ENCODE assay signal across 21 cellular contexts in the genomic region with DNA sequence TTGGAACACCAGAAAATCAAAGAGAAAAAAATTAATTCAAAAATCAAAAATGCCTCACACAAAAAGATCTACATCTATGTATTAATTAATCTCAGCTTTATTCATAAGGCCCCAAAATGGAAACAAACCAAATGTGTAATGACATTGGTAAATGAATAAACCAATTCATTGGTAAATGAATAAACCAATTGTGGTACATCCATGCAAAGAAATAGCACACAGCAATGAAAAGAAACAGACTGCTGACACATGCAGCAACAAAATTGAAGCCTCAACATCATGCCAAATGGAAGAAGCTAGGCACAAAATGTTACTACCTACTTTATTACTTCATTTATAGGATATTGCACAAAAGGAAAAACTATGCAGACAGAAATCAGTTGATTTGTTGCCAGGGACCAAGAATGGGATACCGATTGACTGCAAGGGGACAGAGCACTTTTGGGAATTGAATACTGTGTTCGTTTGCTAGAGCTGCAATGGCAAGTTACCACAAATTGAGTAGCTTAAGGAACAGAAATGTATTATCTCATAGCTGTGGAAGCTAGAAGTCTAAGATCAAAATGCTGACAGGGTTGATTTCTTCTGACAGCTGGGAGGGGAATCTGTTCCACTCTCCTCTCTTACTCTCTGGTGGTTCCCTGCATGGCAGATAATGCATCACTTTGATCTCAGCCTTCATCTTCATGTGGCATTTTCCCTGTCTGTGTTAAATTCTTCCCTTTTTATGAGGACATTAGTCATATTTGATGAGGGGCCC.
"Had no signal": no experiment of that assay in that cellular context is flagged by ENCODE, and none has a peak within 500 bp of the region (broad histone marks: within the 10 kb centered on the region; RNA-seq: fewer than 3 reads in every experiment).

No MANE protein-coding gene starts in this region.

- ATAC-seq: gastrocnemius medialis; left ventricle myocardium superior; lower lobe of right lung; naive thymus-derived CD4-positive, alpha-beta T cell; sciatic nerve; stimulated activated naive CD8-positive, alpha-beta T cell treated with anti-CD3 and anti-CD28 coated beads, Interleukin-15, amount 100 ng/mL, for 72 hours had no signal

- H3K4me1 Mint-ChIP-seq: memory B cell; naive thymus-derived CD4-positive, alpha-beta T cell; nephron; stimulated activated naive CD8-positive, alpha-beta T cell treated with anti-CD3 and anti-CD28 coated beads, Interleukin-15, amount 100 ng/mL, for 72 hours had no signal

- H3K36me3 ChIP-seq: gastrocnemius medialis, lower lobe of right lung, neural progenitor cell, suprapubic skin, transverse colon had no signal

- H3K27me3 ChIP-seq: dorsolateral prefrontal cortex, gastrocnemius medialis, neural progenitor cell, suprapubic skin, transverse colon had no signal

- H3K27ac Mint-ChIP-seq: memory B cell; naive thymus-derived CD4-positive, alpha-beta T cell; nephron; neural progenitor cell; progenitor cell of endocrine pancreas; stimulated activated naive CD8-positive, alpha-beta T cell treated with anti-CD3 and anti-CD28 coated beads, Interleukin-15, amount 100 ng/mL, for 72 hours had no signal

- H3K4me1 ChIP-seq: gastrocnemius medialis, lower lobe of right lung, neural progenitor cell, parathyroid adenoma, transverse colon had no signal

- H3K27me3 Mint-ChIP-seq: memory B cell; naive thymus-derived CD4-positive, alpha-beta T cell; progenitor cell of endocrine pancreas; stimulated activated naive CD8-positive, alpha-beta T cell treated with anti-CD3 and anti-CD28 coated beads, Interleukin-15, amount 100 ng/mL, for 72 hours had no signal

- H3K9me3 ChIP-seq: gastrocnemius medialis, lower lobe of right lung, suprapubic skin had no signal

- H3K4me3 ChIP-seq: dorsolateral prefrontal cortex, gastrocnemius medialis, lower lobe of right lung, neural progenitor cell, suprapubic skin, transverse colon had no signal

- DNase-seq: dorsolateral prefrontal cortex; effector CD4-positive, alpha-beta T cell; gastrocnemius medialis; head of caudate nucleus; left ventricle myocardium superior; lower lobe of right lung; naive thymus-derived CD4-positive, alpha-beta T cell; stimulated activated CD4-positive, alpha-beta T cell treated with anti-CD3 and anti-CD28 coated beads, Interleukin-12 subunit alpha, Interleukin-12 subunit beta, amount 100 ng/mL, for 4 hours; stimulated activated CD4-positive, alpha-beta T cell treated with anti-CD3 and anti-CD28 coated beads, Interleukin-1b, Interleukin-23, amount 100 ng/mL, for 48 hours; stimulated activated CD4-positive, alpha-beta T cell treated with anti-CD3 and anti-CD28 coated beads, Interleukin-4, amount 100 ng/mL, for 1 hour; stimulated activated CD8-positive, alpha-beta memory T cell treated with anti-CD3 and anti-CD28 coated beads, Interleukin-4, amount 100 ng/mL, for 48 hours; stimulated activated naive CD4-positive, alpha-beta T cell; stimulated activated naive CD8-positive, alpha-beta T cell treated with anti-CD3 and anti-CD28 coated beads, Interleukin-15, amount 100 ng/mL, for 72 hours; transverse colon had no signal

- H3K36me3 Mint-ChIP-seq: memory B cell; naive thymus-derived CD4-positive, alpha-beta T cell; neural progenitor cell had no signal

- H3K27ac ChIP-seq: dorsolateral prefrontal cortex, gastrocnemius medialis, lower lobe of right lung, neural progenitor cell, parathyroid adenoma, suprapubic skin, transverse colon had no signal

- H3K4me3 Mint-ChIP-seq: memory B cell; naive thymus-derived CD4-positive, alpha-beta T cell; nephron; neural progenitor cell; stimulated activated naive CD8-positive, alpha-beta T cell treated with anti-CD3 and anti-CD28 coated beads, Interleukin-15, amount 100 ng/mL, for 72 hours had no signal
